ENCODE assay signal across 19 cellular contexts in genomic region chr3:78846688-78847087, GRCh38.
A peak's percentile ranks its signal among the peaks of the same experiment; 100 is the strongest.
DNase-seq lines count a peak whose midpoint lies in the region; ATAC-seq and TF ChIP-seq lines count a peak whose summit lies in the region.
"Had no signal": no experiment of that assay in that cellular context is flagged by ENCODE, and none has a peak within 500 bp of the region (broad histone marks: within the 10 kb centered on the region; RNA-seq: fewer than 3 reads in every experiment).

No MANE protein-coding gene starts in this region.

- H3K27me3 ChIP-seq in adipocyte (replicated peaks; ENCODE audit: control insufficient read depth, insufficient read depth, low read length) (no peaks in the 10 kb centered on the region), foreskin keratinocyte (no peaks in the 10 kb centered on the region)
- H3K27me3 ChIP-seq: MG63, uterus had no signal

- DNase-seq in A172 (ENCODE audit: low spot score) (peak; percentile 41), H4 (ENCODE audit: low spot score) (peak; percentile 16), adipocyte (ENCODE audit: low read depth) (peak; percentile 50), foreskin keratinocyte (peak; percentile 40 to 76), SIG-M5 (lab: John Stamatoyannopoulos, UW) (no peak), NCI-H1092 treated with DMSO at 0.1 percent for 48 hours (lab: John Stamatoyannopoulos, UW) (no peak)
- DNase-seq: activated CD8-positive, alpha-beta memory T cell treated with anti-CD3 and anti-CD28 coated beads, Interleukin-2, amount 50 U/mL, for 4 hours; activated naive CD8-positive, alpha-beta T cell treated with anti-CD3 and anti-CD28 coated beads, Interleukin-2, amount 50 U/mL, for 24 hours; kidney glomerular epithelial cell; MG63; naive thymus-derived CD8-positive, alpha-beta T cell; NCI-H2227 treated with DMSO at 0.1 percent for 48 hours; retina; stimulated activated CD4-positive, alpha-beta T cell treated with anti-CD3 and anti-CD28 coated beads, Interleukin-4, amount 100 ng/mL, for 4 hours; uterus had no signal

- no peaks in the 10 kb centered on the region for H3K36me3 ChIP-seq in adipocyte (ENCODE audit: control insufficient read depth, insufficient read depth, low read length, severe bottlenecking)
- H3K36me3 ChIP-seq: MG63, uterus had no signal

- H3K4me3 ChIP-seq in adipocyte (ENCODE audit: low read length), result no peak overlapping the region
- H3K4me3 ChIP-seq: MG63, uterus had no signal

- no peak overlapping the region for H3K27ac ChIP-seq in foreskin keratinocyte
- H3K27ac ChIP-seq: uterus had no signal

- H3K4me1 ChIP-seq in adipocyte (ENCODE audit: control insufficient read depth, insufficient read depth, low read length) (no peaks in the 10 kb centered on the region), foreskin keratinocyte (peaks cover 19% of the 10 kb centered on the region)
- H3K4me1 ChIP-seq: uterus had no signal

- H3K9ac ChIP-seq in adipocyte (ENCODE audit: low read length), result no peak overlapping the region

- H3K9me3 ChIP-seq in adipocyte (ENCODE audit: control insufficient read depth, low read length), result no peaks in the 10 kb centered on the region
- H3K9me3 ChIP-seq: MG63, uterus had no signal

- no peak for TF ChIP-seq CTCF in foreskin keratinocyte (conservative IDR thresholded peaks at IDR 0.05)

- ATAC-seq in foreskin keratinocyte (peak; percentile 81), HG03354 (IDR thresholded peaks at IDR 0.05; ENCODE audit: poor library complexity, severe bottlenecking, unreplicated experiment) (no peak), HG02798 (IDR thresholded peaks at IDR 0.05; ENCODE audit: poor library complexity, unreplicated experiment) (no peak)
- ATAC-seq: activated CD4-positive, CD25-positive, alpha-beta regulatory T cell treated with anti-CD3 and anti-CD28 coated beads, Interleukin-2, amount 50 U/mL, for 24 hours; activated naive CD8-positive, alpha-beta T cell treated with anti-CD3 and anti-CD28 coated beads, Interleukin-2, amount 50 U/mL, for 24 hours; naive thymus-derived CD8-positive, alpha-beta T cell; stimulated activated memory B cell treated with anti-CD40 and anti-IgM and Interleukin-4, amounts not matched to agents 10 μg/mL and 1 μg/mL and 100 μg/mL, for 72 hours had no signal

Comparison
In these comparisons a context has a peak if more than half of its experiments do, and no peak if none do; other contexts are left out.
1. DNase-seq: peak in A172 (single experiment), H4 (single experiment), adipocyte (single experiment) and foreskin keratinocyte (2 of 2); none in SIG-M5 (single experiment) and NCI-H1092 treated with DMSO at 0.1 percent for 48 hours (single experiment).